ENCODE assay signal across 16 cellular contexts in genomic region chr10:13555884-13556529, GRCh38. TPM values are rescaled to one million over a fixed set of nuclear protein-coding genes. Genes with fewer than 3 reads are reported as not detected.
DNase-seq lines count a peak whose midpoint lies in the region; ATAC-seq and TF ChIP-seq lines count a peak whose summit lies in the region.
"Had no signal": no experiment of that assay in that cellular context is flagged by ENCODE, and none has a peak within 500 bp of the region (broad histone marks: within the 10 kb centered on the region; RNA-seq: fewer than 3 reads in every experiment).

No MANE protein-coding gene starts in this region.

- no peak overlapping the region for H3K4me3 Mint-ChIP-seq in stimulated activated naive B cell treated with anti-CD40 and anti-IgM and Interleukin-4, amounts not matched to agents 10 μg/mL and 1 μg/mL and 100 μg/mL, for 72 hours
- H3K4me3 Mint-ChIP-seq in stimulated activated memory B cell treated with anti-CD40 and anti-IgM and Interleukin-4, amounts not matched to agents 10 μg/mL and 1 μg/mL and 100 μg/mL, for 72 hours = no peak overlapping the region
- H3K4me3 Mint-ChIP-seq: memory B cell, type B pancreatic cell had no signal

- H3K4me1 ChIP-seq in heart right ventricle = no peaks in the 10 kb centered on the region

- peaks cover 3 to 6% of the 10 kb centered on the region in 2 donors for H3K27me3 Mint-ChIP-seq in stimulated activated naive B cell treated with anti-CD40 and anti-IgM and Interleukin-4, amounts not matched to agents 10 μg/mL and 1 μg/mL and 100 μg/mL, for 72 hours
- H3K27me3 Mint-ChIP-seq in stimulated activated memory B cell treated with anti-CD40 and anti-IgM and Interleukin-4, amounts not matched to agents 10 μg/mL and 1 μg/mL and 100 μg/mL, for 72 hours = peaks cover 25% of the 10 kb centered on the region

- peaks cover 0 to 3% (median 0%) of the 10 kb centered on the region in 7 donors for H3K27me3 ChIP-seq in heart right ventricle
- H3K27me3 ChIP-seq: neutrophil had no signal

- DNase-seq in COR-L47 (lab: John Stamatoyannopoulos, UW) = peak; percentile 58
- peak; percentile 42 for DNase-seq in M059J (ENCODE audit: low read depth)
- DNase-seq in NCI-H446 (lab: John Stamatoyannopoulos, UW) = peak; percentile 1 to 48
- peak; percentile 69 for DNase-seq in cerebellum (ENCODE audit: low spot score)
- DNase-seq in stimulated activated naive B cell treated with anti-CD40 and anti-IgM and Interleukin-4, amounts not matched to agents 10 μg/mL and 1 μg/mL and 100 μg/mL, for 72 hours = no peak
- no peak for DNase-seq in mucosa of gallbladder (ENCODE audit: low spot score)
- no peak for DNase-seq in heart right ventricle
- DNase-seq: activated CD4-positive, alpha-beta T cell treated with anti-CD3 and anti-CD28 coated beads for 1 hour; Kasumi-1; stimulated activated naive CD4-positive, alpha-beta T cell; T-helper 2 cell had no signal

- H3K27ac ChIP-seq in heart right ventricle = no peak overlapping the region
- H3K27ac ChIP-seq: neutrophil, skin epidermis had no signal

- ATAC-seq in stimulated activated naive B cell treated with anti-CD40 and anti-IgM and Interleukin-4, amounts not matched to agents 10 μg/mL and 1 μg/mL and 100 μg/mL, for 72 hours (replicated peaks) = no peak
- ATAC-seq in stimulated activated memory B cell treated with anti-CD40 and anti-IgM and Interleukin-4, amounts not matched to agents 10 μg/mL and 1 μg/mL and 100 μg/mL, for 72 hours = no peak
- no peak for ATAC-seq in heart right ventricle

- H3K9me3 ChIP-seq in heart right ventricle = peaks cover 0 to 8% (median 0%) of the 10 kb centered on the region in 11 donors
- H3K9me3 ChIP-seq: neutrophil had no signal

- TF ChIP-seq CTCF in heart right ventricle (IDR thresholded peaks at IDR 0.05) = no peak

- peaks cover 3 to 4% of the 10 kb centered on the region in 2 donors for H3K9me3 Mint-ChIP-seq in stimulated activated naive B cell treated with anti-CD40 and anti-IgM and Interleukin-4, amounts not matched to agents 10 μg/mL and 1 μg/mL and 100 μg/mL, for 72 hours
- peaks cover 6% of the 10 kb centered on the region for H3K9me3 Mint-ChIP-seq in stimulated activated memory B cell treated with anti-CD40 and anti-IgM and Interleukin-4, amounts not matched to agents 10 μg/mL and 1 μg/mL and 100 μg/mL, for 72 hours
- H3K9me3 Mint-ChIP-seq: type B pancreatic cell had no signal

- H3K4me1 Mint-ChIP-seq in stimulated activated naive B cell treated with anti-CD40 and anti-IgM and Interleukin-4, amounts not matched to agents 10 μg/mL and 1 μg/mL and 100 μg/mL, for 72 hours = peaks cover 5 to 6% of the 10 kb centered on the region in 2 donors
- peaks cover 10% of the 10 kb centered on the region for H3K4me1 Mint-ChIP-seq in stimulated activated memory B cell treated with anti-CD40 and anti-IgM and Interleukin-4, amounts not matched to agents 10 μg/mL and 1 μg/mL and 100 μg/mL, for 72 hours

- intact Hi-C loops in heart right ventricle (cut with DNase I) = no loop called here

- no peaks in the 10 kb centered on the region for H3K36me3 ChIP-seq in heart right ventricle
- H3K36me3 ChIP-seq: neutrophil had no signal

- WGBS in heart right ventricle, 2 donors = 53 to 61% methylated on average over 2 of the region's 2 CpGs

- H3K4me3 ChIP-seq in heart right ventricle = no peak overlapping the region
- H3K4me3 ChIP-seq: skin epidermis had no signal

- H3K36me3 Mint-ChIP-seq in stimulated activated naive B cell treated with anti-CD40 and anti-IgM and Interleukin-4, amounts not matched to agents 10 μg/mL and 1 μg/mL and 100 μg/mL, for 72 hours = peaks cover 0 to 2% of the 10 kb centered on the region in 2 donors
- H3K36me3 Mint-ChIP-seq in stimulated activated memory B cell treated with anti-CD40 and anti-IgM and Interleukin-4, amounts not matched to agents 10 μg/mL and 1 μg/mL and 100 μg/mL, for 72 hours = peaks cover 6% of the 10 kb centered on the region
- H3K36me3 Mint-ChIP-seq: memory B cell, type B pancreatic cell had no signal

- no peak overlapping the region for H3K27ac Mint-ChIP-seq in stimulated activated naive B cell treated with anti-CD40 and anti-IgM and Interleukin-4, amounts not matched to agents 10 μg/mL and 1 μg/mL and 100 μg/mL, for 72 hours
- H3K27ac Mint-ChIP-seq in stimulated activated memory B cell treated with anti-CD40 and anti-IgM and Interleukin-4, amounts not matched to agents 10 μg/mL and 1 μg/mL and 100 μg/mL, for 72 hours = no peak overlapping the region
- H3K27ac Mint-ChIP-seq: memory B cell, type B pancreatic cell had no signal

RNA-seq across cellular contexts. Expression of gene BEND7, which starts 27.2 kb away (rescaled TPM):
- 0.79 and 1.5 TPM in 2 replicates for total RNA-seq in M059J (2014; rRNA removed; shearing (Covaris generic))
- 16.5 TPM for total RNA-seq in cerebellum
- 43.5 TPM for total RNA-seq in mucosa of gallbladder
- 10 to 100 TPM; 10.2 to 21.0 (median 13.3) TPM for total RNA-seq in heart right ventricle
- 1 to 10 TPM; 6.4 to 7.0 TPM for polyA plus RNA-seq in heart right ventricle

RNA-seq across cellular contexts. Expression of gene PRPF18, which starts 30.8 kb away (rescaled TPM):
- 15.3 and 16.7 TPM in 2 replicates for total RNA-seq in M059J (2014; rRNA removed; shearing (Covaris generic))
- total RNA-seq in cerebellum (32.1 TPM), mucosa of gallbladder (18.6 TPM), heart right ventricle (10 to 100 TPM; 13.3 to 17.1 (median 15.4) TPM)
- polyA plus RNA-seq in heart right ventricle = 10 to 100 TPM in 1 of 2 donors, 1 to 10 TPM in 1; 6.7 to 13.1 TPM

Comparison
In these comparisons a context has a peak if more than half of its experiments do, and no peak if none do; other contexts are left out.
1. DNase-seq: peak in COR-L47 (single experiment), M059J (single experiment), NCI-H446 (2 of 2) and cerebellum (single experiment); none in stimulated activated naive B cell treated with anti-CD40 and anti-IgM and Interleukin-4, amounts not matched to agents 10 μg/mL and 1 μg/mL and 100 μg/mL, for 72 hours (single experiment), mucosa of gallbladder (single experiment) and heart right ventricle (0 of 2).